In genomic region chr3:113495035-113495434, GRCh38 we compare ENCODE assay signal across 8 cellular contexts. TPM values are rescaled to one million over a fixed set of nuclear protein-coding genes. Genes with fewer than 3 reads are reported as not detected.
A peak's percentile ranks its signal among the peaks of the same experiment; 100 is the strongest.
DNase-seq lines count a peak whose midpoint lies in the region; ATAC-seq, FAIRE-seq and TF ChIP-seq lines count a peak whose summit lies in the region.

No MANE protein-coding gene starts in this region.

- H3K4me1 ChIP-seq in astrocyte (ENCODE audit: insufficient read depth, low read length) = peaks cover 14% of the 10 kb centered on the region

- H4K20me1 ChIP-seq in astrocyte (ENCODE audit: insufficient read depth, low read length) = no peaks in the 10 kb centered on the region

- no peak overlapping the region for H3K27ac ChIP-seq in astrocyte (ENCODE audit: low read depth, low read length)

- no peak overlapping the region for H3K9ac ChIP-seq in astrocyte (ENCODE audit: low read length)

- no peak overlapping the region for H3K27ac Mint-ChIP-seq in astrocyte (ENCODE audit: unreplicated experiment)

- peak; percentile 49; the same call in 2 of the 3 replicates for TF ChIP-seq CTCF in GM12872 (IDR thresholded peaks at IDR 0.05; ENCODE audit: insufficient read depth, low read depth, low read length)
- peak; percentile 25 for TF ChIP-seq CTCF in astrocyte (IDR thresholded peaks at IDR 0.05; ENCODE audit: insufficient read depth, low read depth, low read length)

- H3K36me3 Mint-ChIP-seq in astrocyte (ENCODE audit: low read depth, unreplicated experiment) = peaks cover 11% of the 10 kb centered on the region

- H3K9me3 Mint-ChIP-seq in astrocyte (ENCODE audit: unreplicated experiment) = no peaks in the 10 kb centered on the region

- ATAC-seq in GM21526 (IDR thresholded peaks at IDR 0.05; ENCODE audit: low FRiP score, unreplicated experiment) = no peak

- DNase-seq in AML-193 (lab: John Stamatoyannopoulos, UW) (peak; percentile 68 to 70), MV-4-11 (lab: John Stamatoyannopoulos, UW) (peak; percentile 25), astrocyte (ENCODE audit: low read depth) (peak; percentile 9), kidney tubule cell (ENCODE audit: low spot score) (peak; percentile 29), ureter (ENCODE audit: low spot score) (peak; percentile 49), H54 (ENCODE audit: insufficient read length, low spot score) (no peak)

- no peak overlapping the region for H3K4me3 ChIP-seq in astrocyte (ENCODE audit: insufficient read depth, low read depth, low read length)

- H3K27me3 ChIP-seq in astrocyte (ENCODE audit: insufficient read depth, low read length) = no peaks in the 10 kb centered on the region

- H3K27me3 Mint-ChIP-seq in astrocyte (ENCODE audit: low read depth, unreplicated experiment) = no peaks in the 10 kb centered on the region

- no peaks in the 10 kb centered on the region for H3K79me2 ChIP-seq in astrocyte (ENCODE audit: insufficient read depth, low read length)

- H3K4me3 Mint-ChIP-seq in astrocyte (ENCODE audit: unreplicated experiment) = no peak overlapping the region

- H3K36me3 ChIP-seq in astrocyte (ENCODE audit: insufficient read depth, low read length) = peaks cover 2% of the 10 kb centered on the region

- no peak overlapping the region for H2AFZ ChIP-seq in astrocyte (ENCODE audit: low read depth, low read length)

- H3K4me1 Mint-ChIP-seq in astrocyte (ENCODE audit: low read depth, unreplicated experiment) = peaks cover 22% of the 10 kb centered on the region

- H3K9me3 ChIP-seq in astrocyte (ENCODE audit: insufficient read depth, low read depth, low read length) = no peaks in the 10 kb centered on the region

- TF ChIP-seq POLR2A in H54 (IDR thresholded peaks at IDR 0.05; ENCODE audit: low read depth, low read length) = no peak

- FAIRE-seq in astrocyte (lab: Jason Lieb, UNC) (peak; percentile 39), H54 (lab: Jason Lieb, UNC) (no peak)

- no peak overlapping the region for H3K4me2 ChIP-seq in astrocyte (ENCODE audit: low read length)

RNA-seq across cellular contexts. Expression of gene SPICE1, which starts 19.9 kb away (rescaled TPM):
- 18.4 and 19.0 TPM in 2 replicates for total RNA-seq in astrocyte
- 34.6 TPM for total RNA-seq in ureter

RNA-seq across cellular contexts. Expression of gene SIDT1, which starts 37.3 kb away (rescaled TPM):
- total RNA-seq in astrocyte (not detected in 2 replicates), ureter (61.6 TPM)

RNA-seq across cellular contexts. Expression of gene CFAP44, which starts 53.7 kb away (rescaled TPM):
- total RNA-seq in astrocyte (6.4 and 9.0 TPM in 2 replicates), ureter (19.8 TPM)

Comparison
In these comparisons a context has a peak if more than half of its experiments do, and no peak if none do; other contexts are left out.
1. RNA of gene SIDT1, which starts 37.3 kb away (total RNA-seq): 61.6 TPM in ureter (single experiment); not detected in astrocyte; every median in the first group is over 10 times any median in the second.